1 cellular context compared by ENCODE assay signal in genomic region chr17:41013606-41014005, GRCh38.
TF ChIP-seq lines count a peak whose summit lies in the region.

No MANE protein-coding gene starts in this region.

TF ChIP-seq in WTC11, 78 proteins besides CTCF, POLR2A, EP300 and RAD21 (continued from another document):
- TF ChIP-seq ZNF512 (CRISPR knock-in tag; IDR thresholded peaks at IDR 0.05; ENCODE audit: borderline replicate concordance): no peak
- no peak for TF ChIP-seq JAZF1 (CRISPR knock-in tag; IDR thresholded peaks at IDR 0.05)
- TF ChIP-seq E2F5 (CRISPR knock-in tag; IDR thresholded peaks at IDR 0.05): no peak
- no peak for TF ChIP-seq SMAD3 (CRISPR knock-in tag; IDR thresholded peaks at IDR 0.05; ENCODE audit: borderline replicate concordance)
- TF ChIP-seq NR3C1 (CRISPR knock-in tag; conservative IDR thresholded peaks at IDR 0.05; ENCODE audit: low read depth): no peak
- no peak for TF ChIP-seq PRDM15 (CRISPR knock-in tag; IDR thresholded peaks at IDR 0.05)
- TF ChIP-seq MAX (CRISPR knock-in tag; IDR thresholded peaks at IDR 0.05): no peak
- TF ChIP-seq IRF1 (CRISPR knock-in tag; IDR thresholded peaks at IDR 0.05): no peak
- TF ChIP-seq ZBTB43 (CRISPR knock-in tag; IDR thresholded peaks at IDR 0.05): no peak
- TF ChIP-seq ATF3 (CRISPR knock-in tag; conservative IDR thresholded peaks at IDR 0.05): no peak
- TF ChIP-seq ZNF396 (CRISPR knock-in tag; IDR thresholded peaks at IDR 0.05; ENCODE audit: borderline replicate concordance): no peak
- no peak for TF ChIP-seq USF1 (CRISPR knock-in tag; IDR thresholded peaks at IDR 0.05)
